Comparison of ENCODE assay signal across 11 cellular contexts in genomic region chr6:26598267-26598666, GRCh38. TPM values are rescaled to one million over a fixed set of nuclear protein-coding genes. Genes with fewer than 3 reads are reported as not detected.
A peak's percentile ranks its signal among the peaks of the same experiment; 100 is the strongest.
DNase-seq lines count a peak whose midpoint lies in the region; ATAC-seq and TF ChIP-seq lines count a peak whose summit lies in the region.
"Had no signal": no experiment of that assay in that cellular context is flagged by ENCODE, and none has a peak within 500 bp of the region (broad histone marks: within the 10 kb centered on the region; RNA-seq: fewer than 3 reads in every experiment).

No MANE protein-coding gene starts in this region.

- H4K20me1 ChIP-seq in HCT116 (ENCODE audit: insufficient read depth), result no peaks in the 10 kb centered on the region

- POLR2A ChIA-PET in HCT116 (lab: Charles Lee), result no interaction called here

- H3K9ac ChIP-seq in HCT116 (ENCODE audit: low read length), result no peak overlapping the region

- TF ChIP-seq CTCF in CD14-positive monocyte (IDR thresholded peaks at IDR 0.05) (no peak), HCT116 (IDR thresholded peaks at IDR 0.05 in 2 of 3, conservative IDR thresholded peaks at IDR 0.05 in 1 of 3; ENCODE audit: borderline replicate concordance in 1 of 3, insufficient read depth in 1 of 3, low read depth in 2 of 3, low read length in 2 of 3) (no peak), cardiac fibroblast (IDR thresholded peaks at IDR 0.05; ENCODE audit: low read depth, low read length) (no peak), osteocyte (IDR thresholded peaks at IDR 0.05) (no peak)

- peak overlapping the region; percentile 92 for H3K4me2 ChIP-seq in HCT116 (ENCODE audit: low read length)

- peaks cover 22% of the 10 kb centered on the region for H3K79me2 ChIP-seq in HCT116 (ENCODE audit: insufficient read depth, low read length)

- no peak for TF ChIP-seq RAD21 in HCT116 (IDR thresholded peaks at IDR 0.05; ENCODE audit: low read depth)

- ATAC-seq in HCT116 (no peak), HG03432 (IDR thresholded peaks at IDR 0.05; ENCODE audit: unreplicated experiment) (no peak)
- ATAC-seq: activated T-helper 17 cell treated with anti-CD3 and anti-CD28 coated beads, Interleukin-2, amount 50 U/mL, for 72 hours had no signal

- CTCF ChIA-PET in HCT116 (lab: Charles Lee), result no interaction called here

- H3K9me2 ChIP-seq in HCT116 (ENCODE audit: insufficient read depth), result no peaks in the 10 kb centered on the region

- H3K36me3 Mint-ChIP-seq in CD14-positive monocyte, result peaks cover 27 to 29% of the 10 kb centered on the region in 2 donors
- peaks cover 17% of the 10 kb centered on the region for H3K36me3 Mint-ChIP-seq in osteocyte (ENCODE audit: unreplicated experiment)

- peaks cover 19 to 37% of the 10 kb centered on the region in 2 experiments for H3K4me1 ChIP-seq in HCT116 (ENCODE audit: control insufficient read depth in 1 of 2, insufficient read depth in 2 of 2, low read length in 2 of 2)

- intact Hi-C loops in CD14-positive monocyte (cut with micrococcal nuclease) (loop anchor here in 1 of 2 donors (10.0 kb wide), 2 partner anchors 253 to 547 kb away; a partner anchor contains a TSS), HCT116 (cut with micrococcal nuclease) (loop anchor here (5.0 kb wide), 1 partner anchor 534 kb away; a partner anchor contains a TSS)

- peaks cover 17 to 21% (median 18%) of the 10 kb centered on the region in 3 donors for H3K27me3 Mint-ChIP-seq in CD14-positive monocyte (ENCODE audit: low read depth in 3 of 3)
- H3K27me3 Mint-ChIP-seq in osteocyte (ENCODE audit: unreplicated experiment), result peaks cover 15% of the 10 kb centered on the region

- no TSS peak for BruUV-seq in HCT116 (replicated peaks; lab: Mats Ljungman, UMichigan)

- DNase-seq in CD14-positive monocyte (ENCODE audit: low spot score), result no peak
- no peak for DNase-seq in HCT116 (ENCODE audit: low read depth, low spot score)
- DNase-seq in cardiac fibroblast (ENCODE audit: low read depth in 2 of 2), result no peak
- no peak for DNase-seq in osteocyte (ENCODE audit: extremely low spot score, unreplicated experiment)
- no peak for DNase-seq in NCI-H1694 treated with DMSO at 0.1 percent for 48 hours (lab: John Stamatoyannopoulos, UW)
- no peak for DNase-seq in HuH-7 (ENCODE audit: low spot score)
- DNase-seq: stimulated activated naive CD4-positive, alpha-beta T cell; WERI-Rb-1 had no signal

- no peak overlapping the region for H2AFZ ChIP-seq in HCT116 (ENCODE audit: low read depth, low read length, poor library complexity, severe bottlenecking)

- H3K27ac ChIP-seq in HCT116 (ENCODE audit: low read depth, low read length), result no peak overlapping the region
- H3K27ac ChIP-seq: WERI-Rb-1 had no signal

- no peak for TF ChIP-seq POLR2A in HCT116 (IDR thresholded peaks at IDR 0.05; ENCODE audit: borderline replicate concordance, extremely low read depth, insufficient read depth, insufficient read length)

- H3K4me1 Mint-ChIP-seq in CD14-positive monocyte (peaks cover 24% of the 10 kb centered on the region), osteocyte (ENCODE audit: unreplicated experiment) (peaks cover 17% of the 10 kb centered on the region)

- H3K9me3 Mint-ChIP-seq in CD14-positive monocyte (peaks cover 0 to 6% (median 1%) of the 10 kb centered on the region in 7 donors), osteocyte (ENCODE audit: unreplicated experiment) (no peaks in the 10 kb centered on the region)
- H3K9me3 Mint-ChIP-seq: activated T-helper 17 cell treated with anti-CD3 and anti-CD28 coated beads, Interleukin-2, amount 50 U/mL, for 72 hours; central memory CD8-positive, alpha-beta T cell had no signal

- peak overlapping the region; percentile 94 to 98 for H3K4me3 ChIP-seq in HCT116 (replicated peaks in 1 of 2; ENCODE audit: low read depth in 1 of 2, low read length in 2 of 2)
- peak overlapping the region; percentile 99 to 100 for H3K4me3 ChIP-seq in cardiac fibroblast (replicated peaks in 1 of 2; ENCODE audit: low read depth in 2 of 2, low read length in 2 of 2)

- peaks cover 2 to 16% of the 10 kb centered on the region in 2 experiments; a peak in 1 of 4 replicates for H3K36me3 ChIP-seq in HCT116 (ENCODE audit: control insufficient read depth in 1 of 2, insufficient read depth in 2 of 2, low read length in 2 of 2)

- H3K4me3 Mint-ChIP-seq in CD14-positive monocyte, result peak overlapping the region in 1 of 2 donors; percentile 34
- H3K4me3 Mint-ChIP-seq in osteocyte (ENCODE audit: unreplicated experiment), result no peak overlapping the region
- H3K4me3 Mint-ChIP-seq: activated T-helper 17 cell treated with anti-CD3 and anti-CD28 coated beads, Interleukin-2, amount 50 U/mL, for 72 hours; central memory CD8-positive, alpha-beta T cell had no signal

- H3K9me3 ChIP-seq in HCT116 (ENCODE audit: control insufficient read depth in 1 of 2, insufficient read depth in 1 of 2, low read depth in 1 of 2, low read length in 2 of 2), result no peaks in the 10 kb centered on the region

- H3K27ac Mint-ChIP-seq in CD14-positive monocyte (peak overlapping the region in 5 of 7 donors; percentile 14 to 92 (median 71)), osteocyte (ENCODE audit: unreplicated experiment) (peak overlapping the region; percentile 53)
- H3K27ac Mint-ChIP-seq: activated T-helper 17 cell treated with anti-CD3 and anti-CD28 coated beads, Interleukin-2, amount 50 U/mL, for 72 hours had no signal

- H3K27me3 ChIP-seq in HCT116 (ENCODE audit: insufficient read depth, low read length), result no peaks in the 10 kb centered on the region

- RAD21 ChIA-PET in HCT116 (lab: Charles Lee; ENCODE audit: low non-redundant PET in 1 of 2, low total read pairs in 2 of 2, uncharacterized antibody in 2 of 2, unreplicated experiment in 2 of 2), result no interaction called here

TF ChIP-seq in HCT116, 20 proteins besides CTCF, POLR2A, EP300 and RAD21 (continues in another document):
- TF ChIP-seq FOSL1 (IDR thresholded peaks at IDR 0.05; ENCODE audit: low read depth) (no peak), EZH2phosphoT487 (IDR thresholded peaks at IDR 0.05; ENCODE audit: borderline replicate concordance) (no peak), ATF3 (IDR thresholded peaks at IDR 0.05) (no peak), EZH2 (IDR thresholded peaks at IDR 0.05) (no peak), ZFX (IDR thresholded peaks at IDR 0.05) (no peak), MAX (IDR thresholded peaks at IDR 0.05) (no peak), CEBPB (IDR thresholded peaks at IDR 0.05; ENCODE audit: low read depth) (no peak), SRF (IDR thresholded peaks at IDR 0.05; ENCODE audit: low read depth) (no peak), REST (IDR thresholded peaks at IDR 0.05; ENCODE audit: low read depth) (no peak), POLR2AphosphoS5 (IDR thresholded peaks at IDR 0.05; ENCODE audit: low read depth, low read length) (no peak), JUND (IDR thresholded peaks at IDR 0.05) (no peak), EGR1 (IDR thresholded peaks at IDR 0.05; ENCODE audit: low read depth) (no peak), ZNF274 (IDR thresholded peaks at IDR 0.05; ENCODE audit: low read depth, low read length) (no peak), ZBTB33 (IDR thresholded peaks at IDR 0.05; ENCODE audit: extremely low read depth, insufficient replicate concordance, low read length) (no peak)

RNA-seq across cellular contexts. Expression of gene ABT1, which starts 1.5 kb away (rescaled TPM):
- 10 to 100 TPM; 31.7 to 40.6 TPM for polyA plus RNA-seq in CD14-positive monocyte
- 26.7 TPM for total RNA-seq in HCT116 (2021; ENCODE audit: unreplicated experiment)
- polyA plus RNA-seq in HCT116 (2012), result 21.8 and 22.1 TPM in 2 replicates
- total RNA-seq in osteocyte, result 13.1 and 13.9 TPM in 2 replicates
